22 cellular contexts compared by ENCODE assay signal in the genomic region with DNA sequence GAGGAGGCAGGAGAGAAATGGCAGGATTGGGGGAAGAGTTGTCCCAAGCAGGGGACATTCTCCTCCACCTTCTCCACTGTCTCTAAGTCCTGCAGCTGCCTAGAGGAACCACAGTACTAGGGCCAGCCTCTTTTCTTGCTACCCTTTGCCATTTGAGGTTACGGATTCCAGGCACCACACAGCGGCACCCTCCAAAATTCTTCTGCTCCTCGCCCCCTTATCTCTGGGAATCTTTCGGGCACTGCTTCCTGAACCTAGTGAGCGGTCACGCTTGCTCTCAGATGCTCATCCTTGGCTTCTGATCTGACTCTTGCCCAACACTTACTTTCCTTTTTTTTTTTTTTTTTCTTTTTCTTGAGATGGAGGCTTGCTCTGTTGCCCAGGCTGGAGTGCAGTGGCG.
"Had no signal": no experiment of that assay in that cellular context is flagged by ENCODE, and none has a peak within 500 bp of the region (broad histone marks: within the 10 kb centered on the region; RNA-seq: fewer than 3 reads in every experiment).

No MANE protein-coding gene starts in this region.

- H2AFZ ChIP-seq: hepatocyte had no signal

- H3K27ac Mint-ChIP-seq: naive B cell; nephron; stimulated activated effector memory CD8-positive, alpha-beta T cell treated with anti-CD3 and anti-CD28 coated beads, Interleukin-12 subunit alpha, Interleukin-12 subunit beta, amount 100 ng/mL, for 72 hours; type B pancreatic cell had no signal

- H3K9me3 ChIP-seq: psoas muscle, right lobe of liver, suprapubic skin, thyroid gland had no signal

- H3K79me2 ChIP-seq: hepatocyte had no signal

- H3K4me3 Mint-ChIP-seq: naive B cell; nephron; stimulated activated effector memory CD8-positive, alpha-beta T cell treated with anti-CD3 and anti-CD28 coated beads, Interleukin-12 subunit alpha, Interleukin-12 subunit beta, amount 100 ng/mL, for 72 hours; type B pancreatic cell had no signal

- H3K27ac ChIP-seq: hepatocyte, psoas muscle, suprapubic skin, thyroid gland had no signal

- H3K27me3 Mint-ChIP-seq: type B pancreatic cell had no signal

- H3K9me3 Mint-ChIP-seq: nephron; stimulated activated effector memory CD8-positive, alpha-beta T cell treated with anti-CD3 and anti-CD28 coated beads, Interleukin-12 subunit alpha, Interleukin-12 subunit beta, amount 100 ng/mL, for 72 hours; type B pancreatic cell had no signal

- DNase-seq: effector CD4-positive, alpha-beta T cell; foreskin melanocyte; head of caudate nucleus; left colon; left ventricle myocardium superior; mesenchymal stem cell; midbrain; naive B cell; occipital lobe; psoas muscle; retina; right lobe of liver; stimulated activated CD4-positive, alpha-beta T cell treated with anti-CD3 and anti-CD28 coated beads, Interleukin-4, amount 100 ng/mL, for 1 hour; stimulated activated CD8-positive, alpha-beta memory T cell treated with anti-CD3 and anti-CD28 coated beads, Interleukin-4, amount 100 ng/mL, for 48 hours; stimulated activated naive CD8-positive, alpha-beta T cell treated with anti-CD3 and anti-CD28 coated beads, Interleukin-15, Interleukin-2, amounts not matched to agents 100 U/mL and 50 U/mL, for 24 hours; thyroid gland had no signal

- H3K4me2 ChIP-seq: hepatocyte had no signal

- H3K36me3 ChIP-seq: right lobe of liver, suprapubic skin, thyroid gland had no signal

- ATAC-seq: left colon; left ventricle myocardium superior; psoas muscle; right lobe of liver; stimulated activated effector memory CD8-positive, alpha-beta T cell treated with anti-CD3 and anti-CD28 coated beads, Interleukin-12 subunit alpha, Interleukin-12 subunit beta, amount 100 ng/mL, for 72 hours; stimulated activated naive CD8-positive, alpha-beta T cell treated with anti-CD3 and anti-CD28 coated beads, Interleukin-15, Interleukin-2, amounts not matched to agents 100 U/mL and 50 U/mL, for 24 hours had no signal

- H3K4me3 ChIP-seq: hepatocyte, lung, psoas muscle, right lobe of liver, suprapubic skin, thyroid gland had no signal

- H3K27me3 ChIP-seq: hepatocyte, right lobe of liver, suprapubic skin, thyroid gland had no signal
